In the genomic region with DNA sequence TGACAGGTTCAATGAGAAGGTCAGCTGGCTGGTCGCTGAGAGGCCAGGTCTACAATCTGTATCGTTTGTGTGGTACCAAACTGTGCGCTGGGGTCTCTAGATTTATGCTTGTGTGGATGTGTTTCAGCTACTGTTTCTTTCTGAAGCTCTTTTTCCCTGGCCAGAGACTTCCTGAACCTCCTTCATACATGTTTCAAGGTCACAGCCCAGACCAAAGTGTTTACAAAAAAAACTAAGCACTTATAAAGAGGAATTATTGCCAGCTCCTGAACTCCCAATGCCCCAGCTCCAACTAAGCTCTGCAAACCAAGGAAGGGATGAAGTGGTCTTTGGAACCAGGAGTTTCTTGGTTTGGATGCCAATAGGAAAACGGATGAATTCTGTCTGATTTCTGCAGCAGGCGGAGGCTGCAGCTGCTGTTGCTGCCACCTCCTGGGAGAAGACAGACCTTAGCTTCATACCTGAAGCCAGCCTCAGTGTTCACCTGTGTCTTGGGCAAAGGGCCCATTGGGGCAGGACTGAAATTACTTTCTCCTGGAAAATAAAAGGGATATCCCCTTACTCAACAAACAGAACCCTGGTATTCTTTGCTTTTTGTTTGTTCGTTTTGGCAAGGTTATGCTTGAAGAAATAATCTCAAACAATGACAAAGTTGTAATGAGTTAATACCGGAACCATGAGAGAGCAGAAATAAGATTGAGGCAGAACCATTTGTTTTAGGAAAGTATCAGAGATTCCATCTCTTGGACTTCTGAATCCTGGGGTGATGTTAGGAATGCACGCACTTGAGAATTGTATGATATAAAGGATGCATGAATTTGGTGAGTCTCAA, we compare ENCODE assay signal across 9 cellular contexts. TPM values are rescaled to one million over a fixed set of nuclear protein-coding genes. Genes with fewer than 3 reads are reported as not detected.
DNase-seq lines count a peak whose midpoint lies in the region; ATAC-seq and TF ChIP-seq lines count a peak whose summit lies in the region.
"Had no signal": no experiment of that assay in that cellular context is flagged by ENCODE, and none has a peak within 500 bp of the region (broad histone marks: within the 10 kb centered on the region; RNA-seq: fewer than 3 reads in every experiment).

No MANE protein-coding gene starts in this region.

- H3K36me3 Mint-ChIP-seq in GM23338 (ENCODE audit: low read depth), result peaks cover 21% of the 10 kb centered on the region
- H3K36me3 Mint-ChIP-seq in nephron progenitor cell (ENCODE audit: low read depth), result peaks cover 12% of the 10 kb centered on the region

- H2AFZ ChIP-seq in GM23338, result no peak overlapping the region

- H3K9me3 Mint-ChIP-seq in GM23338, result peaks cover 23% of the 10 kb centered on the region
- peaks cover 26% of the 10 kb centered on the region for H3K9me3 Mint-ChIP-seq in nephron progenitor cell

- no peak for DNase-seq in AG04450 (ENCODE audit: low read depth, low spot score)
- DNase-seq in GM23338 (ENCODE audit: low spot score), result peak; percentile 69
- DNase-seq in activated CD4-positive, alpha-beta T cell treated with anti-CD3 and anti-CD28 coated beads for 48 hours, result peak; percentile 6
- peak; percentile 62 for DNase-seq in fibroblast of the aortic adventitia (ENCODE audit: low read depth)
- peak; percentile 35 for DNase-seq in putamen (ENCODE audit: low spot score)
- DNase-seq in epidermal melanocyte (ENCODE audit: insufficient read length, low spot score), result no peak
- no peak for DNase-seq in nephron progenitor cell
- no peak for DNase-seq in effector CD8-positive, alpha-beta T cell (lab: John Stamatoyannopoulos, UW)

- peak; percentile 92 for ATAC-seq in GM23338

- H3K4me2 ChIP-seq in GM23338, result no peak overlapping the region

- no peaks in the 10 kb centered on the region for H3K79me2 ChIP-seq in GM23338 (replicated peaks; ENCODE audit: insufficient read depth)

- H3K27ac Mint-ChIP-seq in GM23338, result no peak overlapping the region
- no peak overlapping the region for H3K27ac Mint-ChIP-seq in nephron progenitor cell

- H3K27me3 Mint-ChIP-seq in GM23338 (ENCODE audit: insufficient read depth, low read depth, poor library complexity), result peaks cover 3% of the 10 kb centered on the region
- H3K27me3 Mint-ChIP-seq in nephron progenitor cell (ENCODE audit: low read depth, poor library complexity), result peaks cover 4% of the 10 kb centered on the region
- H3K27me3 Mint-ChIP-seq: central memory CD8-positive, alpha-beta T cell had no signal

- H3K27ac ChIP-seq in AG04450 (ENCODE audit: low read depth, low read length) (no peak overlapping the region), GM23338 (ENCODE audit: low read depth) (no peak overlapping the region)

- H3K9me3 ChIP-seq in AG04450 (ENCODE audit: control insufficient read depth, insufficient read depth, low read length), result peaks cover 12% of the 10 kb centered on the region

- CTCF ChIA-PET in AG04450 (lab: Charles Lee), result no interaction called here

- H3K27me3 ChIP-seq in AG04450 (ENCODE audit: control insufficient read depth, insufficient read depth, low read length) (no peaks in the 10 kb centered on the region), GM23338 (ENCODE audit: insufficient read depth) (no peaks in the 10 kb centered on the region)

- no peak overlapping the region for H3K4me3 ChIP-seq in AG04450 (ENCODE audit: low read depth, low read length)
- no peak overlapping the region for H3K4me3 ChIP-seq in GM23338
- H3K4me3 ChIP-seq in fibroblast of the aortic adventitia (ENCODE audit: low read depth, low read length), result no peak overlapping the region

- H3K4me1 Mint-ChIP-seq in GM23338, result peaks cover 33% of the 10 kb centered on the region
- peaks cover 20% of the 10 kb centered on the region for H3K4me1 Mint-ChIP-seq in nephron progenitor cell
- H3K4me1 Mint-ChIP-seq: central memory CD8-positive, alpha-beta T cell had no signal

- peak; percentile 47 for TF ChIP-seq CTCF in AG04450 (IDR thresholded peaks at IDR 0.05; ENCODE audit: low read depth, low read length)
- peak; percentile 70 to 92 for TF ChIP-seq CTCF in GM23338 (conservative IDR thresholded peaks at IDR 0.05; ENCODE audit: low read depth in 2 of 2)
- TF ChIP-seq CTCF in fibroblast of the aortic adventitia (IDR thresholded peaks at IDR 0.05; ENCODE audit: insufficient read depth, low read length), result peak; percentile 69
- TF ChIP-seq CTCF in nephron progenitor cell (IDR thresholded peaks at IDR 0.05), result no peak

- no peaks in the 10 kb centered on the region for H3F3A ChIP-seq in GM23338 (replicated peaks; ENCODE audit: low read depth)

- H3K4me3 Mint-ChIP-seq in GM23338 (no peak overlapping the region), nephron progenitor cell (no peak overlapping the region)
- H3K4me3 Mint-ChIP-seq: central memory CD8-positive, alpha-beta T cell had no signal

- no peaks in the 10 kb centered on the region for H4K20me1 ChIP-seq in GM23338 (replicated peaks; ENCODE audit: insufficient read depth)

- POLR2A ChIA-PET in AG04450 (lab: Yijun Ruan, JAX), result no interaction called here

- H3K4me1 ChIP-seq in GM23338 (ENCODE audit: insufficient read depth), result peaks cover 26% of the 10 kb centered on the region

- H3K36me3 ChIP-seq in GM23338 (ENCODE audit: insufficient read depth), result no peaks in the 10 kb centered on the region

- H3K9me2 ChIP-seq in GM23338 (ENCODE audit: insufficient read depth), result no peaks in the 10 kb centered on the region

TF ChIP-seq in GM23338, 12 proteins besides CTCF, POLR2A, EP300 and RAD21 (continues in another document):
- TF ChIP-seq ZNF114 (CRISPR knock-in tag; IDR thresholded peaks at IDR 0.05), result no peak
- no peak for TF ChIP-seq EZH2phosphoT487 (IDR thresholded peaks at IDR 0.05; ENCODE audit: unreplicated experiment)
- no peak for TF ChIP-seq POLR2AphosphoS5 (IDR thresholded peaks at IDR 0.05; ENCODE audit: low read depth)
- no peak for TF ChIP-seq JUNB (IDR thresholded peaks at IDR 0.05; ENCODE audit: unreplicated experiment)
- TF ChIP-seq NANOG (IDR thresholded peaks at IDR 0.05; ENCODE audit: borderline replicate concordance), result no peak
- TF ChIP-seq, protein P1, sequence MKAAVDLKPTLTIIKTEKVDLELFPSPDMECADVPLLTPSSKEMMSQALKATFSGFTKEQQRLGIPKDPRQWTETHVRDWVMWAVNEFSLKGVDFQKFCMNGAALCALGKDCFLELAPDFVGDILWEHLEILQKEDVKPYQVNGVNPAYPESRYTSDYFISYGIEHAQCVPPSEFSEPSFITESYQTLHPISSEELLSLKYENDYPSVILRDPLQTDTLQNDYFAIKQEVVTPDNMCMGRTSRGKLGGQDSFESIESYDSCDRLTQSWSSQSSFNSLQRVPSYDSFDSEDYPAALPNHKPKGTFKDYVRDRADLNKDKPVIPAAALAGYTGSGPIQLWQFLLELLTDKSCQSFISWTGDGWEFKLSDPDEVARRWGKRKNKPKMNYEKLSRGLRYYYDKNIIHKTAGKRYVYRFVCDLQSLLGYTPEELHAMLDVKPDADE (IDR thresholded peaks at IDR 0.05), result no peak
- no peak for TF ChIP-seq CREB1 (CRISPR knock-in tag; IDR thresholded peaks at IDR 0.05; ENCODE audit: low read depth)
- no peak for TF ChIP-seq EZH2 (IDR thresholded peaks at IDR 0.05; ENCODE audit: low read depth, unreplicated experiment)

RNA-seq across cellular contexts. Expression of a gene that starts 24.6 kb away (rescaled TPM):
- polyA plus RNA-seq in AG04450 (2011; rRNA removed) (53.1 and 56.8 TPM in 2 replicates), GM23338 (2016; fragmentation: Nextera tagmentation; extraction: Ambion mirVana) (25.1 and 25.3 TPM in 2 replicates)
- 135 and 152 TPM in 2 replicates for polyA minus RNA-seq in AG04450 (2011; rRNA and poly(A)+ RNA removed)
- 31.5 and 46.5 TPM in 2 replicates for total RNA-seq in GM23338 (2014; rRNA removed; shearing (Covaris generic))
- total RNA-seq in fibroblast of the aortic adventitia (ENCODE audit: low replicate concordance), result 41.5 and 71.9 TPM in 2 replicates

Comparison
In these comparisons a context has a peak if more than half of its experiments do, and no peak if none do; other contexts are left out.
1. DNase-seq: peak in GM23338 (single experiment), activated CD4-positive, alpha-beta T cell treated with anti-CD3 and anti-CD28 coated beads for 48 hours (single experiment), fibroblast of the aortic adventitia (single experiment) and putamen (single experiment); none in AG04450 (single experiment), epidermal melanocyte (single experiment), nephron progenitor cell (single experiment) and effector CD8-positive, alpha-beta T cell (single experiment).